Comparison of ENCODE assay signal across 8 cellular contexts in genomic region chr7:55965805-55966421, GRCh38. TPM values are rescaled to one million over a fixed set of nuclear protein-coding genes. Genes with fewer than 3 reads are reported as not detected.
DNase-seq lines count a peak whose midpoint lies in the region; ATAC-seq and TF ChIP-seq lines count a peak whose summit lies in the region.

No MANE protein-coding gene starts in this region.

- no peak overlapping the region for H3K27ac Mint-ChIP-seq in activated naive CD4-positive, alpha-beta T cell treated with anti-CD3 and anti-CD28 coated beads, Interleukin-2, amount 50 U/mL, for 24 hours
- H3K27ac Mint-ChIP-seq in activated naive CD4-positive, alpha-beta T cell treated with anti-CD3 and anti-CD28 coated beads, Interleukin-2, amount 50 U/mL, for 72 hours: peak overlapping the region in 1 of 2 donors; percentile 29

- H3K27ac ChIP-seq in left lung (peak overlapping the region in 1 of 2 donors; percentile 95), upper lobe of right lung (peak overlapping the region; percentile 96)

- no peak for TF ChIP-seq CTCF in astrocyte of the spinal cord (IDR thresholded peaks at IDR 0.05; ENCODE audit: low read depth, low read length)
- no peak for TF ChIP-seq CTCF in left lung (IDR thresholded peaks at IDR 0.05)
- TF ChIP-seq CTCF in upper lobe of right lung (IDR thresholded peaks at IDR 0.05): no peak

- H3K9me3 ChIP-seq in left lung (no peaks in the 10 kb centered on the region), upper lobe of right lung (no peaks in the 10 kb centered on the region)

- no peak for ATAC-seq in activated naive CD4-positive, alpha-beta T cell treated with anti-CD3 and anti-CD28 coated beads, Interleukin-2, amount 50 U/mL, for 72 hours
- ATAC-seq in left lung: peak; percentile 3
- no peak for ATAC-seq in upper lobe of right lung
- ATAC-seq in HG03039 (IDR thresholded peaks at IDR 0.05; ENCODE audit: unreplicated experiment): no peak

- in situ Hi-C loops in astrocyte of the spinal cord (cut with HindIII; ENCODE audit: low sequenced_read_pairs): no loop called here

- intact Hi-C loops in left lung (cut with DNase I) (no loop called here), upper lobe of right lung (cut with DNase I) (no loop called here)

- no peaks in the 10 kb centered on the region for H3K9me3 Mint-ChIP-seq in activated naive CD4-positive, alpha-beta T cell treated with anti-CD3 and anti-CD28 coated beads, Interleukin-2, amount 50 U/mL, for 24 hours
- H3K9me3 Mint-ChIP-seq in activated naive CD4-positive, alpha-beta T cell treated with anti-CD3 and anti-CD28 coated beads, Interleukin-2, amount 50 U/mL, for 72 hours: no peaks in the 10 kb centered on the region

- H3K36me3 Mint-ChIP-seq in activated naive CD4-positive, alpha-beta T cell treated with anti-CD3 and anti-CD28 coated beads, Interleukin-2, amount 50 U/mL, for 24 hours: peaks cover 4% of the 10 kb centered on the region
- peaks cover 0 to 10% of the 10 kb centered on the region in 2 donors for H3K36me3 Mint-ChIP-seq in activated naive CD4-positive, alpha-beta T cell treated with anti-CD3 and anti-CD28 coated beads, Interleukin-2, amount 50 U/mL, for 72 hours

- no peaks in the 10 kb centered on the region for H3K27me3 ChIP-seq in left lung
- H3K27me3 ChIP-seq in upper lobe of right lung: no peaks in the 10 kb centered on the region

- H3K4me1 ChIP-seq in left lung (peaks cover 7 to 28% of the 10 kb centered on the region in 2 donors), upper lobe of right lung (peaks cover 19% of the 10 kb centered on the region)

- no peaks in the 10 kb centered on the region for H3K27me3 Mint-ChIP-seq in activated naive CD4-positive, alpha-beta T cell treated with anti-CD3 and anti-CD28 coated beads, Interleukin-2, amount 50 U/mL, for 24 hours

- H3K4me1 Mint-ChIP-seq in activated naive CD4-positive, alpha-beta T cell treated with anti-CD3 and anti-CD28 coated beads, Interleukin-2, amount 50 U/mL, for 24 hours: peaks cover 46% of the 10 kb centered on the region

- H3K36me3 ChIP-seq in left lung (peaks cover 0 to 6% of the 10 kb centered on the region in 2 donors), upper lobe of right lung (no peaks in the 10 kb centered on the region)

- peak overlapping the region; percentile 89 for H3K4me3 Mint-ChIP-seq in activated naive CD4-positive, alpha-beta T cell treated with anti-CD3 and anti-CD28 coated beads, Interleukin-2, amount 50 U/mL, for 24 hours

- DNase-seq in activated naive CD4-positive, alpha-beta T cell treated with anti-CD3 and anti-CD28 coated beads, Interleukin-2, amount 50 U/mL, for 72 hours (ENCODE audit: low spot score in 2 of 2): no peak
- DNase-seq in astrocyte of the spinal cord (ENCODE audit: low read depth, low spot score): peak; percentile 18
- DNase-seq in left lung: no peak
- no peak for DNase-seq in upper lobe of right lung
- DNase-seq in NCI-H526 (lab: John Stamatoyannopoulos, UW): no peak
- no peak for DNase-seq in NCI-H187 (lab: John Stamatoyannopoulos, UW)

- H3K4me3 ChIP-seq in astrocyte of the spinal cord (ENCODE audit: low read depth, low read length) (no peak overlapping the region), left lung (peak overlapping the region; percentile 55 to 64), upper lobe of right lung (peak overlapping the region; percentile 70)

RNA-seq across cellular contexts. Expression of gene NIPSNAP2, which starts 1.5 kb away (rescaled TPM):
- total RNA-seq in activated naive CD4-positive, alpha-beta T cell treated with anti-CD3 and anti-CD28 coated beads, Interleukin-2, amount 50 U/mL, for 72 hours: 10 to 100 TPM; 51.2 to 56.6 TPM
- 10 to 100 TPM; 52.4 to 55.1 TPM for total RNA-seq in left lung
- total RNA-seq in upper lobe of right lung: 47.7 TPM

RNA-seq across cellular contexts. Expression of gene MRPS17, which starts 14.2 kb away (rescaled TPM):
- total RNA-seq in activated naive CD4-positive, alpha-beta T cell treated with anti-CD3 and anti-CD28 coated beads, Interleukin-2, amount 50 U/mL, for 72 hours: 10 to 100 TPM; 18.8 to 25.1 TPM
- total RNA-seq in left lung (10 to 100 TPM in 1 of 2 donors, 1 to 10 TPM in 1; 9.8 to 14.8 TPM), upper lobe of right lung (12.6 TPM)
